ENCODE assay signal across 14 cellular contexts in the genomic region with DNA sequence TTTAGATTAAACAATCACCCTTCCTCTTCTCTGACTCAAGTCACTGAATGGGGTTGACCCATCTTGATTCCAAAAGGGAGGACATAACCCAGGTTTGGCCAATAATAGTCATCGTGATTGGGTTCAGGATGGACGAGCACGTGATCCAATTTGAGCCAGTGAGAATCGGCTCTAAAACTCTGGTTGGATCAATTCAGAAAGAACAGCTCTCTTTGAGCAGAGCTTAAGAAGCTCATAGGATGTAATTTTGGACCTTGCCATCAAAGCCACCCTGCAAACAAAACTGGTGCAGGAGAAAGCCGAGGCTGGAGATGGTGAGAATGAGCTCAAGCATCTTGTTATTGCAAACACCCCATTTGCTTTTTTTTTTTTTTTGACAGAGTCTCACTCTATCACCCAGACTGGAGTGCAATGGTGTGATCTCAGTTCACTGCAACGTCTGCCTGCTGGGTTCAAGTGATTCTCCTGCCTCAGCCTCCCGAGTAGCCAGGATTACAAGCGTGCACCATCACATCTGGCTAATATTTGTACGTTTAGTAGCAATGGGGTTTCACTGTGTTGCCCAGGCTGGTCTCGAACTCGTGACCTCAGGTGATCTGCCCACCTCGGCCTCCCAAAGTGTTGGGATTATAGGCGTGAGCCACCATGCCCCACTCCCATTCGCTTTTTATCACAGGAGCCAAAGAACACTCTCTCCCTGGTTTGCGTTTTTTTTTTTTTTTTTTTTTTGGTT. TPM values are rescaled to one million over a fixed set of nuclear protein-coding genes. Genes with fewer than 3 reads are reported as not detected.
DNase-seq lines count a peak whose midpoint lies in the region; ATAC-seq and TF ChIP-seq lines count a peak whose summit lies in the region.
"Had no signal": no experiment of that assay in that cellular context is flagged by ENCODE, and none has a peak within 500 bp of the region (broad histone marks: within the 10 kb centered on the region; RNA-seq: fewer than 3 reads in every experiment).

No MANE protein-coding gene starts in this region.

- H3K27me3 ChIP-seq in OCI-LY3 (ENCODE audit: low read depth, low read length): peaks cover 32% of the 10 kb centered on the region

- peaks cover 60% of the 10 kb centered on the region for H3K4me1 Mint-ChIP-seq in activated naive CD4-positive, alpha-beta T cell treated with anti-CD3 and anti-CD28 coated beads for 36 hours (ENCODE audit: low read depth)
- H3K4me1 Mint-ChIP-seq in effector memory CD8-positive, alpha-beta T cell (ENCODE audit: low read depth in 2 of 2): peaks cover 66 to 82% of the 10 kb centered on the region in 2 donors

- H3K36me3 ChIP-seq in OCI-LY3 (replicated peaks; ENCODE audit: low read depth, low read length): no peaks in the 10 kb centered on the region
- H3K36me3 ChIP-seq: cardiac muscle cell, transverse colon had no signal

- H3K4me3 Mint-ChIP-seq in activated naive CD4-positive, alpha-beta T cell treated with anti-CD3 and anti-CD28 coated beads for 36 hours: peak overlapping the region; percentile 60
- peak overlapping the region; percentile 73 to 77 for H3K4me3 Mint-ChIP-seq in effector memory CD8-positive, alpha-beta T cell

- intact Hi-C loops in activated naive CD4-positive, alpha-beta T cell treated with anti-CD3 and anti-CD28 coated beads for 36 hours (cut with micrococcal nuclease): loop anchor here (1.0 to 2.0 kb wide), 4 partner anchors 15 to 279 kb away; no protein-coding TSS in a partner anchor

- no peaks in the 10 kb centered on the region for H4K20me1 ChIP-seq in OCI-LY3 (ENCODE audit: insufficient read depth, low read length)

- H3K79me2 ChIP-seq in OCI-LY3 (ENCODE audit: low read length): no peaks in the 10 kb centered on the region

- peak overlapping the region; percentile 95 for H2AFZ ChIP-seq in OCI-LY3 (ENCODE audit: low read depth, low read length)

- H3K4me2 ChIP-seq in OCI-LY3 (ENCODE audit: low read length): peak overlapping the region; percentile 47; the same call in 1 of the 2 replicates

- no peak overlapping the region for H3K4me3 ChIP-seq in OCI-LY3 (ENCODE audit: low read length)
- H3K4me3 ChIP-seq: cardiac muscle cell, transverse colon had no signal

- no peaks in the 10 kb centered on the region for H3K36me3 Mint-ChIP-seq in activated naive CD4-positive, alpha-beta T cell treated with anti-CD3 and anti-CD28 coated beads for 36 hours (ENCODE audit: low read depth)
- peaks cover 17% of the 10 kb centered on the region for H3K36me3 Mint-ChIP-seq in effector memory CD8-positive, alpha-beta T cell (ENCODE audit: insufficient read depth)

- no peak for TF ChIP-seq CTCF in OCI-LY3 (IDR thresholded peaks at IDR 0.05; ENCODE audit: low read depth, low read length)

- DNase-seq in activated naive CD4-positive, alpha-beta T cell treated with anti-CD3 and anti-CD28 coated beads for 36 hours: peak; percentile 25
- DNase-seq in activated naive CD4-positive, alpha-beta T cell treated with Interleukin-2 at 50 U/mL for 16 hours: no peak
- DNase-seq in effector memory CD8-positive, alpha-beta T cell: no peak
- DNase-seq in superior temporal gyrus (ENCODE audit: extremely low spot score): peak; percentile 11
- no peak for DNase-seq in dermis blood vessel endothelial cell
- no peak for DNase-seq in MV-4-11 (lab: John Stamatoyannopoulos, UW)
- DNase-seq: EL had no signal

- no peaks in the 10 kb centered on the region for H3K9me3 ChIP-seq in OCI-LY3 (ENCODE audit: insufficient read depth, low read length)
- H3K9me3 ChIP-seq: transverse colon had no signal

- peak overlapping the region; percentile 95 for H3K27ac Mint-ChIP-seq in activated naive CD4-positive, alpha-beta T cell treated with anti-CD3 and anti-CD28 coated beads for 36 hours
- peak overlapping the region; percentile 93 to 98 for H3K27ac Mint-ChIP-seq in effector memory CD8-positive, alpha-beta T cell

- H3K9ac ChIP-seq in OCI-LY3 (ENCODE audit: low read length): no peak overlapping the region

- H3K27me3 Mint-ChIP-seq in activated naive CD4-positive, alpha-beta T cell treated with anti-CD3 and anti-CD28 coated beads for 36 hours (ENCODE audit: low read depth): peaks cover 5% of the 10 kb centered on the region
- H3K27me3 Mint-ChIP-seq in effector memory CD8-positive, alpha-beta T cell: no peaks in the 10 kb centered on the region

- H3K9me3 Mint-ChIP-seq in activated naive CD4-positive, alpha-beta T cell treated with anti-CD3 and anti-CD28 coated beads for 36 hours: no peaks in the 10 kb centered on the region
- H3K9me3 Mint-ChIP-seq in effector memory CD8-positive, alpha-beta T cell: no peaks in the 10 kb centered on the region

- H3K4me1 ChIP-seq in OCI-LY3 (ENCODE audit: low read length): peaks cover 15% of the 10 kb centered on the region

- peak; percentile 53 for ATAC-seq in effector memory CD8-positive, alpha-beta T cell (replicated peaks)
- no peak for ATAC-seq in GM21360 (IDR thresholded peaks at IDR 0.05; ENCODE audit: unreplicated experiment)
- ATAC-seq: Panc1 had no signal

- H3K27ac ChIP-seq in OCI-LY3 (ENCODE audit: low read length): no peak overlapping the region
- H3K27ac ChIP-seq: cardiac muscle cell had no signal

- CTCF ChIA-PET in activated naive CD4-positive, alpha-beta T cell treated with anti-CD3 and anti-CD28 coated beads for 36 hours (lab: Charles Lee): interaction anchor here (0.6 to 1.4 kb wide), 8 partner anchors 17 to 207 kb away, joined by 3 to 7 read pairs (median 4); no protein-coding TSS in a partner anchor

RNA-seq across cellular contexts. Expression of gene MIAT, which starts 13.9 kb away (rescaled TPM):
- total RNA-seq in activated naive CD4-positive, alpha-beta T cell treated with anti-CD3 and anti-CD28 coated beads for 36 hours: 10 to 100 TPM; 51.8 to 51.9 TPM
- 0.19 and 0.34 TPM in 2 replicates for total RNA-seq in dermis blood vessel endothelial cell

RNA-seq across cellular contexts. Expression of gene CRYBA4, which starts 21.8 kb away (rescaled TPM):
- total RNA-seq in activated naive CD4-positive, alpha-beta T cell treated with anti-CD3 and anti-CD28 coated beads for 36 hours: not detected
- total RNA-seq in dermis blood vessel endothelial cell: not detected in 2 replicates
- total RNA-seq: cardiac muscle cell, epithelial cell of proximal tubule, M059J, transverse colon had no signal

RNA-seq across cellular contexts. Expression of gene CRYBB1, which starts 25.7 kb away (rescaled TPM):
- total RNA-seq in activated naive CD4-positive, alpha-beta T cell treated with anti-CD3 and anti-CD28 coated beads for 36 hours: not detected
- 0.09 TPM in 1 of 2 replicates, not detected in the other for total RNA-seq in dermis blood vessel endothelial cell
- total RNA-seq: cardiac muscle cell, epithelial cell of proximal tubule, M059J had no signal

RNA-seq across cellular contexts. Expression of gene TPST2, which starts 53.6 kb away (rescaled TPM):
- total RNA-seq in activated naive CD4-positive, alpha-beta T cell treated with anti-CD3 and anti-CD28 coated beads for 36 hours: 10 to 100 TPM; 21.0 to 21.9 TPM
- total RNA-seq in dermis blood vessel endothelial cell: 131 and 208 TPM in 2 replicates

Comparison
In these comparisons a context has a peak if more than half of its experiments do, and no peak if none do; other contexts are left out.
1. DNase-seq: peak in activated naive CD4-positive, alpha-beta T cell treated with anti-CD3 and anti-CD28 coated beads for 36 hours (single experiment) and superior temporal gyrus (single experiment); none in activated naive CD4-positive, alpha-beta T cell treated with Interleukin-2 at 50 U/mL for 16 hours (single experiment), effector memory CD8-positive, alpha-beta T cell (0 of 3), dermis blood vessel endothelial cell (single experiment) and MV-4-11 (single experiment).
2. RNA of gene MIAT, which starts 13.9 kb away (total RNA-seq): 51.8 to 51.9 TPM in activated naive CD4-positive, alpha-beta T cell treated with anti-CD3 and anti-CD28 coated beads for 36 hours; 0.19 to 0.34 TPM in dermis blood vessel endothelial cell; every median in the first group is over 10 times any median in the second.